8 cellular contexts compared by ENCODE assay signal in genomic region chr22:19940536-19941364, GRCh38. TPM values are rescaled to one million over a fixed set of nuclear protein-coding genes. Genes with fewer than 3 reads are reported as not detected.
DNase-seq lines count a peak whose midpoint lies in the region; ATAC-seq and TF ChIP-seq lines count a peak whose summit lies in the region.

No MANE protein-coding gene starts in this region.

- H3F3A ChIP-seq in neural cell (ENCODE audit: insufficient read depth, low read length, poor library complexity, severe bottlenecking) = no peaks in the 10 kb centered on the region

- no peak for TF ChIP-seq EP300 in neural cell (conservative IDR thresholded peaks at IDR 0.05; ENCODE audit: poor library complexity, severe bottlenecking)

- H3K79me2 ChIP-seq in neural cell (replicated peaks; ENCODE audit: insufficient read depth, low read length) = no peaks in the 10 kb centered on the region

- DNase-seq in MG63 (no peak), NCI-H1930 (lab: John Stamatoyannopoulos, UW) (no peak), left lobe of liver (ENCODE audit: low spot score) (no peak)

- no peak overlapping the region for H2AFZ ChIP-seq in neural cell (ENCODE audit: low read depth, low read length)

- H3K27me3 ChIP-seq in MG63 (no peaks in the 10 kb centered on the region), ectodermal cell (ENCODE audit: control insufficient read depth, insufficient read depth, low read length, poor library complexity, severe bottlenecking) (no peaks in the 10 kb centered on the region), neural cell (ENCODE audit: insufficient read depth, low read depth, low read length) (no peaks in the 10 kb centered on the region)

- H3K9me2 ChIP-seq in neural cell (ENCODE audit: insufficient read depth, low read length) = no peaks in the 10 kb centered on the region

- no peak for TF ChIP-seq RAD21 in neural cell (conservative IDR thresholded peaks at IDR 0.05)

- 93% methylated on average over 21 of the region's 21 CpGs for WGBS in ectodermal cell, 2 experiments

- H3K4me3 ChIP-seq in MG63 (peak overlapping the region; percentile 76), ectodermal cell (ENCODE audit: insufficient read depth, low read depth, low read length) (peak overlapping the region; percentile 58), neural cell (ENCODE audit: low read length) (peak overlapping the region; percentile 59)

- peaks cover 22% of the 10 kb centered on the region for H3K4me1 ChIP-seq in ectodermal cell (ENCODE audit: control insufficient read depth, insufficient read depth, low read length)

- ATAC-seq in HG02678 (IDR thresholded peaks at IDR 0.05; ENCODE audit: unreplicated experiment) = no peak
- no peak for ATAC-seq in left lobe of liver
- no peak for ATAC-seq in GM18861 (IDR thresholded peaks at IDR 0.05; ENCODE audit: unreplicated experiment)

- H4K20me1 ChIP-seq in neural cell (ENCODE audit: insufficient read depth) = no peaks in the 10 kb centered on the region

- H3K27ac ChIP-seq in C4-2B = peak overlapping the region; percentile 95
- H3K27ac ChIP-seq in ectodermal cell (ENCODE audit: insufficient read depth, low read depth, low read length, poor library complexity, severe bottlenecking) = no peak overlapping the region
- H3K27ac ChIP-seq in neural cell (ENCODE audit: low read length) = no peak overlapping the region

- TF ChIP-seq CTCF in C4-2B (conservative IDR thresholded peaks at IDR 0.05) (no peak), neural cell (IDR thresholded peaks at IDR 0.05; ENCODE audit: poor library complexity, severe bottlenecking) (no peak)

- H3K36me3 ChIP-seq in MG63 (peaks cover 13% of the 10 kb centered on the region), ectodermal cell (ENCODE audit: control insufficient read depth, insufficient read depth, low read length) (no peaks in the 10 kb centered on the region), neural cell (ENCODE audit: insufficient read depth, low read length) (no peaks in the 10 kb centered on the region)

- H3K9me3 ChIP-seq in MG63 (no peaks in the 10 kb centered on the region; the same call in 1 of the 2 replicates), ectodermal cell (ENCODE audit: control insufficient read depth, low read length) (no peaks in the 10 kb centered on the region), neural cell (ENCODE audit: low read length) (no peaks in the 10 kb centered on the region)

- H3K9ac ChIP-seq in neural cell (ENCODE audit: low read length) = no peak overlapping the region

- H3K4me2 ChIP-seq in neural cell (ENCODE audit: low read length) = no peak overlapping the region

TF ChIP-seq in neural cell, 6 proteins besides CTCF, POLR2A, EP300 and RAD21:
- no peak for TF ChIP-seq MXI1 (conservative IDR thresholded peaks at IDR 0.05; ENCODE audit: poor library complexity, severe bottlenecking)
- no peak for TF ChIP-seq EZH2 (IDR thresholded peaks at IDR 0.05; ENCODE audit: borderline replicate concordance, insufficient read depth, low read length, poor library complexity, severe bottlenecking)
- TF ChIP-seq SMC3 (conservative IDR thresholded peaks at IDR 0.05; ENCODE audit: poor library complexity) = no peak
- no peak for TF ChIP-seq POLR2AphosphoS5 (IDR thresholded peaks at IDR 0.05)
- TF ChIP-seq REST (IDR thresholded peaks at IDR 0.05; ENCODE audit: borderline replicate concordance) = no peak
- TF ChIP-seq TAF1 (IDR thresholded peaks at IDR 0.05; ENCODE audit: low read depth) = no peak

RNA-seq across cellular contexts. Expression of gene COMT, which starts 0.8 kb away (rescaled TPM):
- 178 and 263 TPM in 2 replicates for total RNA-seq in MG63 (2014; rRNA removed; shearing (Covaris generic); ENCODE audit: low replicate concordance)
- polyA plus RNA-seq in ectodermal cell (2013, experiment 1 of 4) = 37.0 TPM
- 37.0 TPM for polyA plus RNA-seq in ectodermal cell (2013, experiment 2 of 4)
- 53.6 TPM for polyA plus RNA-seq in ectodermal cell (2013, experiment 3 of 4)
- 59.7 TPM for polyA plus RNA-seq in ectodermal cell (2013, experiment 4 of 4)
- polyA plus RNA-seq in neural cell = 14.2 and 27.6 TPM in 2 replicates
- polyA minus RNA-seq in neural cell = 7.1 and 8.7 TPM in 2 replicates
- total RNA-seq in left lobe of liver = 145 TPM

RNA-seq across cellular contexts. Expression of gene TXNRD2, which starts 0.9 kb away (rescaled TPM):
- total RNA-seq in MG63 (2014; rRNA removed; shearing (Covaris generic); ENCODE audit: low replicate concordance) = 52.7 and 61.8 TPM in 2 replicates
- polyA plus RNA-seq in ectodermal cell (2013, experiment 1 of 4) = 15.0 TPM
- 14.1 TPM for polyA plus RNA-seq in ectodermal cell (2013, experiment 2 of 4)
- polyA plus RNA-seq in ectodermal cell (2013, experiment 3 of 4) = 10.4 TPM
- polyA plus RNA-seq in ectodermal cell (2013, experiment 4 of 4) = 10.3 TPM
- 3.5 and 4.1 TPM in 2 replicates for polyA plus RNA-seq in neural cell
- polyA minus RNA-seq in neural cell = 2.7 and 4.4 TPM in 2 replicates
- total RNA-seq in left lobe of liver = 44.6 TPM
